ENCODE assay signal across 2 cellular contexts in the genomic region with DNA sequence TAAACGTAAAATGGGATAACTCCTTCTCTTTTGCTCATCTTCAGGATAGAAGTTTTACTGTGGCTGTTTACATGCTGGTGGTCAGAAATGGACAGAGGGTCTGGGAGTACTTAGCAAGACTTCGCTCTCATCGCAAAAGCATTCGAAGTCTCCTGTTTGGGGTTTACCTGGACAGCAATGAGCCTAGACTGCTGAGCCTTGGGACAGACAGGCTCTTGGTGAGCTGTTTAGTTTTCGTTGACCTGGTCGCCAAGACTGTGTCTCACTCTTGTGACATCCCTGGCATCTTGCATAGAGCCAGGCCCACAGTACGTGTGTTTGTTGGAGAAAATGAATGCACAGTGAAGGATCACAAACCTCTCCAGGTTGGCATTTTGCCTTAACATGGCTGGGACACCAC.
TF ChIP-seq lines count a peak whose summit lies in the region.

No MANE protein-coding gene starts in this region.

TF ChIP-seq in GM23338, 12 proteins besides CTCF, POLR2A, EP300 and RAD21:
- TF ChIP-seq, protein P1, sequence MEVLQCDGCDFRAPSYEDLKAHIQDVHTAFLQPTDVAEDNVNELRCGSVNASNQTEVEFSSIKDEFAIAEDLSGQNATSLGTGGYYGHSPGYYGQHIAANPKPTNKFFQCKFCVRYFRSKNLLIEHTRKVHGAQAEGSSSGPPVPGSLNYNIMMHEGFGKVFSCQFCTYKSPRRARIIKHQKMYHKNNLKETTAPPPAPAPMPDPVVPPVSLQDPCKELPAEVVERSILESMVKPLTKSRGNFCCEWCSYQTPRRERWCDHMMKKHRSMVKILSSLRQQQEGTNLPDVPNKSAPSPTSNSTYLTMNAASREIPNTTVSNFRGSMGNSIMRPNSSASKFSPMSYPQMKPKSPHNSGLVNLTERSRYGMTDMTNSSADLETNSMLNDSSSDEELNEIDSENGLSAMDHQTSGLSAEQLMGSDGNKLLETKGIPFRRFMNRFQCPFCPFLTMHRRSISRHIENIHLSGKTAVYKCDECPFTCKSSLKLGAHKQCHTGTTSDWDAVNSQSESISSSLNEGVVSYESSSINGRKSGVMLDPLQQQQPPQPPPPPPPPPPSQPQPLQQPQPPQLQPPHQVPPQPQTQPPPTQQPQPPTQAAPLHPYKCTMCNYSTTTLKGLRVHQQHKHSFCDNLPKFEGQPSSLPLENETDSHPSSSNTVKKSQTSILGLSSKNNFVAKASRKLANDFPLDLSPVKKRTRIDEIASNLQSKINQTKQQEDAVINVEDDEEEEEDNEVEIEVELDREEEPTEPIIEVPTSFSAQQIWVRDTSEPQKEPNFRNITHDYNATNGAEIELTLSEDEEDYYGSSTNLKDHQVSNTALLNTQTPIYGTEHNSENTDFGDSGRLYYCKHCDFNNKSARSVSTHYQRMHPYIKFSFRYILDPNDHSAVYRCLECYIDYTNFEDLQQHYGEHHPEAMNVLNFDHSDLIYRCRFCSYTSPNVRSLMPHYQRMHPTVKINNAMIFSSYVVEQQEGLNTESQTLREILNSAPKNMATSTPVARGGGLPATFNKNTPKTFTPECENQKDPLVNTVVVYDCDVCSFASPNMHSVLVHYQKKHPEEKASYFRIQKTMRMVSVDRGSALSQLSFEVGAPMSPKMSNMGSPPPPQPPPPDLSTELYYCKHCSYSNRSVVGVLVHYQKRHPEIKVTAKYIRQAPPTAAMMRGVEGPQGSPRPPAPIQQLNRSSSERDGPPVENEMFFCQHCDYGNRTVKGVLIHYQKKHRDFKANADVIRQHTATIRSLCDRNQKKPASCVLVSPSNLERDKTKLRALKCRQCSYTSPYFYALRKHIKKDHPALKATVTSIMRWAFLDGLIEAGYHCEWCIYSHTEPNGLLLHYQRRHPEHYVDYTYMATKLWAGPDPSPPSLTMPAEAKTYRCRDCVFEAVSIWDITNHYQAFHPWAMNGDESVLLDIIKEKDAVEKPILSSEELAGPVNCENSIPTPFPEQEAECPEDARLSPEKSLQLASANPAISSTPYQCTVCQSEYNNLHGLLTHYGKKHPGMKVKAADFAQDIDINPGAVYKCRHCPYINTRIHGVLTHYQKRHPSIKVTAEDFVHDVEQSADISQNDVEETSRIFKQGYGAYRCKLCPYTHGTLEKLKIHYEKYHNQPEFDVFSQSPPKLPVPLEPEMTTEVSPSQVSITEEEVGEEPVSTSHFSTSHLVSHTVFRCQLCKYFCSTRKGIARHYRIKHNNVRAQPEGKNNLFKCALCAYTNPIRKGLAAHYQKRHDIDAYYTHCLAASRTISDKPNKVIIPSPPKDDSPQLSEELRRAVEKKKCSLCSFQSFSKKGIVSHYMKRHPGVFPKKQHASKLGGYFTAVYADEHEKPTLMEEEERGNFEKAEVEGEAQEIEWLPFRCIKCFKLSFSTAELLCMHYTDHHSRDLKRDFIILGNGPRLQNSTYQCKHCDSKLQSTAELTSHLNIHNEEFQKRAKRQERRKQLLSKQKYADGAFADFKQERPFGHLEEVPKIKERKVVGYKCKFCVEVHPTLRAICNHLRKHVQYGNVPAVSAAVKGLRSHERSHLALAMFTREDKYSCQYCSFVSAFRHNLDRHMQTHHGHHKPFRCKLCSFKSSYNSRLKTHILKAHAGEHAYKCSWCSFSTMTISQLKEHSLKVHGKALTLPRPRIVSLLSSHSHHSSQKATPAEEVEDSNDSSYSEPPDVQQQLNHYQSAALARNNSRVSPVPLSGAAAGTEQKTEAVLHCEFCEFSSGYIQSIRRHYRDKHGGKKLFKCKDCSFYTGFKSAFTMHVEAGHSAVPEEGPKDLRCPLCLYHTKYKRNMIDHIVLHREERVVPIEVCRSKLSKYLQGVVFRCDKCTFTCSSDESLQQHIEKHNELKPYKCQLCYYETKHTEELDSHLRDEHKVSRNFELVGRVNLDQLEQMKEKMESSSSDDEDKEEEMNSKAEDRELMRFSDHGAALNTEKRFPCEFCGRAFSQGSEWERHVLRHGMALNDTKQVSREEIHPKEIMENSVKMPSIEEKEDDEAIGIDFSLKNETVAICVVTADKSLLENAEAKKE (CRISPR knock-in tag; IDR thresholded peaks at IDR 0.05) = no peak
- TF ChIP-seq, protein P2, sequence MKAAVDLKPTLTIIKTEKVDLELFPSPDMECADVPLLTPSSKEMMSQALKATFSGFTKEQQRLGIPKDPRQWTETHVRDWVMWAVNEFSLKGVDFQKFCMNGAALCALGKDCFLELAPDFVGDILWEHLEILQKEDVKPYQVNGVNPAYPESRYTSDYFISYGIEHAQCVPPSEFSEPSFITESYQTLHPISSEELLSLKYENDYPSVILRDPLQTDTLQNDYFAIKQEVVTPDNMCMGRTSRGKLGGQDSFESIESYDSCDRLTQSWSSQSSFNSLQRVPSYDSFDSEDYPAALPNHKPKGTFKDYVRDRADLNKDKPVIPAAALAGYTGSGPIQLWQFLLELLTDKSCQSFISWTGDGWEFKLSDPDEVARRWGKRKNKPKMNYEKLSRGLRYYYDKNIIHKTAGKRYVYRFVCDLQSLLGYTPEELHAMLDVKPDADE (IDR thresholded peaks at IDR 0.05) = no peak
- TF ChIP-seq EZH2phosphoT487 (IDR thresholded peaks at IDR 0.05; ENCODE audit: unreplicated experiment) = no peak
- no peak for TF ChIP-seq ZNF114 (CRISPR knock-in tag; IDR thresholded peaks at IDR 0.05)
- TF ChIP-seq JUNB (IDR thresholded peaks at IDR 0.05; ENCODE audit: unreplicated experiment) = no peak
- no peak for TF ChIP-seq POLR2AphosphoS5 (IDR thresholded peaks at IDR 0.05; ENCODE audit: low read depth)

TF ChIP-seq in H1, 55 proteins besides CTCF, POLR2A, EP300 and RAD21:
- no peak for TF ChIP-seq BCL11A (IDR thresholded peaks at IDR 0.05; ENCODE audit: low read depth in 2 of 2, low read length in 2 of 2)
- TF ChIP-seq, protein P3, sequence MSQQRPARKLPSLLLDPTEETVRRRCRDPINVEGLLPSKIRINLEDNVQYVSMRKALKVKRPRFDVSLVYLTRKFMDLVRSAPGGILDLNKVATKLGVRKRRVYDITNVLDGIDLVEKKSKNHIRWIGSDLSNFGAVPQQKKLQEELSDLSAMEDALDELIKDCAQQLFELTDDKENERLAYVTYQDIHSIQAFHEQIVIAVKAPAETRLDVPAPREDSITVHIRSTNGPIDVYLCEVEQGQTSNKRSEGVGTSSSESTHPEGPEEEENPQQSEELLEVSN (IDR thresholded peaks at IDR 0.05) = no peak
TF ChIP-seq in H1: peak in this region for 0.
